ENCODE assay signal across 20 cellular contexts in the genomic region with DNA sequence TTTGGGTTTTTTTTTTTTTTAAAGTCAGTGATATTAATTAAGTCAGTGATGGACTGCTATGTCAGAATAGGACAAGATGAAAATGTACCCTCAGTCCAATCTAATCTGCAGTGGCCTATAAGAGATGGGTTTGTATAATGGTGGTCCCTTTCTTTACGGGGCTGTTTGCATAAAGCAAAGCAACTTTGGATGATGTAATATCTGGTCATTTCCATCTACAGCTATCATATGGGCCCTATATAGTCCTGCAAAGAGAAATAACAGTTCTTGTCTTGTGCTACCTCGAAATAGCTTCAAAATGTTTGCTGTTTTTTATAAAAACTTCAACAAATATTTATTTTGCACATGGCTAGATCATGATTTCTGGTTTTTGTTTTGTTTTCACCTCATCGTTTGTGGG. TPM values are rescaled to one million over a fixed set of nuclear protein-coding genes. Genes with fewer than 3 reads are reported as not detected.
DNase-seq lines count a peak whose midpoint lies in the region; ATAC-seq, FAIRE-seq and TF ChIP-seq lines count a peak whose summit lies in the region.
"Had no signal": no experiment of that assay in that cellular context is flagged by ENCODE, and none has a peak within 500 bp of the region (broad histone marks: within the 10 kb centered on the region; RNA-seq: fewer than 3 reads in every experiment).

No MANE protein-coding gene starts in this region.

- H3K9me3 ChIP-seq in left ventricle myocardium inferior (replicated peaks) (no peaks in the 10 kb centered on the region), right cardiac atrium (ENCODE audit: control insufficient read depth, low read length) (no peaks in the 10 kb centered on the region), H1 (ENCODE audit: insufficient read depth in 2 of 2, low read depth in 1 of 2, low read length in 1 of 2) (no peaks in the 10 kb centered on the region), GM23248 (ENCODE audit: low read depth) (no peaks in the 10 kb centered on the region)
- H3K9me3 ChIP-seq: BE2C, HAP-1, Peyer's patch, SK-N-SH had no signal

- in situ Hi-C loops in GM23248 (cut with MboI), result loop anchor here (5.0 kb wide), 1 partner anchor 316 kb away; no protein-coding TSS in a partner anchor

- FAIRE-seq in H1 (lab: Jason Lieb, UNC), result peak; percentile 13

- intact Hi-C loops in left ventricle myocardium inferior (cut with micrococcal nuclease) (loop anchor here (5.0 to 10.0 kb wide), 2 partner anchors 144 to 316 kb away; a partner anchor contains a TSS), right cardiac atrium (cut with DNase I) (loop anchor here in 2 of 4 donors (5.0 to 10.0 kb wide), 3 partner anchors 104 to 316 kb away; a partner anchor contains a TSS)

- POLR2A ChIA-PET in H1 (lab: Charles Lee; ENCODE audit: partially characterized antibody), result no interaction called here

- H3K36me3 ChIP-seq in left ventricle myocardium inferior (no peaks in the 10 kb centered on the region), H1 (ENCODE audit: control insufficient read depth in 2 of 4, insufficient read depth in 4 of 4, low read length in 3 of 4) (no peaks in the 10 kb centered on the region), GM23248 (ENCODE audit: low read depth) (no peaks in the 10 kb centered on the region)
- H3K36me3 ChIP-seq: BE2C, HAP-1, Peyer's patch had no signal

- TF ChIP-seq RAD21 in H1 (IDR thresholded peaks at IDR 0.05 in 1 of 2, conservative IDR thresholded peaks at IDR 0.05 in 1 of 2; ENCODE audit: low read depth in 2 of 2, low read length in 2 of 2), result no peak

- H3F3A ChIP-seq in GM23248 (ENCODE audit: insufficient read depth), result peaks cover 16% of the 10 kb centered on the region

- H3K4me2 ChIP-seq in H1 (ENCODE audit: insufficient read depth in 1 of 2, low read depth in 2 of 2, low read length in 2 of 2) (no peak overlapping the region), GM23248 (ENCODE audit: unreplicated experiment) (no peak overlapping the region)
- H3K4me2 ChIP-seq: SK-N-SH had no signal

- H2BK12ac ChIP-seq in H1 (ENCODE audit: low read depth, low read length), result no peak overlapping the region

- peaks cover 36% of the 10 kb centered on the region for H3K4me1 ChIP-seq in left ventricle myocardium inferior
- peaks cover 2% of the 10 kb centered on the region for H3K4me1 ChIP-seq in right cardiac atrium (ENCODE audit: control insufficient read depth, insufficient read depth, low read length)
- peaks cover 0 to 3% (median 1%) of the 10 kb centered on the region in 4 experiments; a peak in 3 of 7 replicates for H3K4me1 ChIP-seq in H1 (replicated peaks in 1 of 4; ENCODE audit: control insufficient read depth in 3 of 4, insufficient read depth in 4 of 4, low read length in 3 of 4)
- peaks cover 11% of the 10 kb centered on the region for H3K4me1 ChIP-seq in GM23248 (ENCODE audit: insufficient read depth)
- H3K4me1 ChIP-seq: BE2C, Peyer's patch had no signal

- no peak overlapping the region for H4K91ac ChIP-seq in H1 (replicated peaks; ENCODE audit: insufficient read length, low read length)

- no peak overlapping the region for H2BK5ac ChIP-seq in H1 (ENCODE audit: low read depth, low read length)

- no peak overlapping the region for H3K23ac ChIP-seq in H1 (ENCODE audit: insufficient read length)

- H3K14ac ChIP-seq in H1 (ENCODE audit: insufficient read length), result no peak overlapping the region

- H2AK5ac ChIP-seq in H1 (ENCODE audit: low read depth, low read length), result no peak overlapping the region

- H2AFZ ChIP-seq in H1 (ENCODE audit: low read length) (no peak overlapping the region), GM23248 (no peak overlapping the region)

- no peaks in the 10 kb centered on the region for H3K79me1 ChIP-seq in H1 (ENCODE audit: low read depth, low read length)

- no peak overlapping the region for H3K56ac ChIP-seq in H1 (replicated peaks; ENCODE audit: insufficient read length, low read depth, low read length)

- no peak overlapping the region for H3K9ac ChIP-seq in H1 (replicated peaks in 1 of 4; ENCODE audit: extremely low read depth in 1 of 4, low read depth in 3 of 4, low read length in 3 of 4)
- H3K9ac ChIP-seq in GM23248, result no peak overlapping the region
- H3K9ac ChIP-seq: SK-N-SH had no signal

- no peak overlapping the region for H3K4me3 ChIP-seq in left ventricle myocardium inferior
- H3K4me3 ChIP-seq in right cardiac atrium (ENCODE audit: low read length), result no peak overlapping the region
- no peak overlapping the region for H3K4me3 ChIP-seq in H1 (ENCODE audit: extremely low read depth in 1 of 4, insufficient read depth in 2 of 4, low read depth in 3 of 4, low read length in 4 of 4)
- no peak overlapping the region for H3K4me3 ChIP-seq in GM23248
- H3K4me3 ChIP-seq: HAP-1, Peyer's patch had no signal

- no peaks in the 10 kb centered on the region for H3K9me2 ChIP-seq in GM23248 (ENCODE audit: insufficient read depth)
- H3K9me2 ChIP-seq: SK-N-SH had no signal

- H3K18ac ChIP-seq in H1 (ENCODE audit: extremely low read depth, low read length), result no peak overlapping the region

- WGBS in right cardiac atrium, result 84% methylated on average over 3 of the region's 3 CpGs
- WGBS in H1 (ENCODE audit: extremely low coverage in 1 of 2, insufficient coverage in 1 of 2, insufficient read length in 1 of 2, insufficient replicate concordance in 2 of 2, low coverage in 1 of 2, low lambda C conversion rate in 2 of 2, missing lambda C conversion rate in 1 of 2), 2 experiments, result 83% methylated on average over 3 of the region's 3 CpGs; no CpG with 5 or more reads in 1 of the 2 experiments
- WGBS in GM23248 (ENCODE audit: low coverage in 1 of 2, low lambda C conversion rate in 2 of 2, missing lambda C conversion rate in 2 of 2), 2 experiments, result 58 to 73% methylated on average over 3 of the region's 3 CpGs

- peak overlapping the region; percentile 59 for H3K27ac ChIP-seq in left ventricle myocardium inferior (replicated peaks)
- H3K27ac ChIP-seq in right cardiac atrium (ENCODE audit: low read length), result no peak overlapping the region
- H3K27ac ChIP-seq in H1 (ENCODE audit: low read depth, low read length), result no peak overlapping the region
- no peak overlapping the region for H3K27ac ChIP-seq in GM23248
- H3K27ac ChIP-seq: 22Rv1, HL-60 had no signal

- no peak overlapping the region for H2BK15ac ChIP-seq in H1 (ENCODE audit: low read length)

- TF ChIP-seq POLR2A in H1 (IDR thresholded peaks at IDR 0.05; ENCODE audit: control extremely low read depth in 1 of 2, low read depth in 2 of 2, low read length in 2 of 2), result no peak

- DNase-seq in left ventricle myocardium inferior, result no peak
- no peak for DNase-seq in right cardiac atrium
- DNase-seq in NAMALWA (ENCODE audit: low spot score), result peak; percentile 17
- no peak for DNase-seq in H1 (ENCODE audit: low read depth in 1 of 2, low spot score in 2 of 2)
- DNase-seq in GM23248, result no peak
- no peak for DNase-seq in activated naive CD4-positive, alpha-beta T cell treated with anti-CD3 and anti-CD28 coated beads, Interleukin-2, amount 50 U/mL, for 16 hours
- DNase-seq: BE2C, MV-4-11, NCI-H2029, NCI-H446 treated with DMSO at 0.1 percent for 48 hours, NCI-H526, NCI-H82, Peyer's patch, SIG-M5, SK-N-SH, SW 1271 had no signal

- TF ChIP-seq EP300 in H1 (IDR thresholded peaks at IDR 0.05; ENCODE audit: borderline replicate concordance in 1 of 2, low read depth in 2 of 2, low read length in 2 of 2), result no peak

- no peak overlapping the region for H2BK120ac ChIP-seq in H1 (replicated peaks; ENCODE audit: low read depth, low read length)

- H3K27me3 ChIP-seq in left ventricle myocardium inferior (ENCODE audit: low read depth), result no peaks in the 10 kb centered on the region
- H3K27me3 ChIP-seq in right cardiac atrium (ENCODE audit: control insufficient read depth, insufficient read depth), result no peaks in the 10 kb centered on the region
- H3K27me3 ChIP-seq in H1 (replicated peaks in 1 of 4; ENCODE audit: control insufficient read depth in 3 of 4, extremely low read depth in 1 of 4, insufficient read depth in 3 of 4, low read length in 3 of 4), result no peaks in the 10 kb centered on the region
- H3K27me3 ChIP-seq in GM23248 (replicated peaks; ENCODE audit: insufficient read depth), result no peaks in the 10 kb centered on the region
- H3K27me3 ChIP-seq: BE2C, Peyer's patch had no signal

- H4K20me1 ChIP-seq in H1 (replicated peaks in 1 of 2; ENCODE audit: control insufficient read depth in 1 of 2, insufficient read depth in 2 of 2, low read length in 2 of 2) (no peaks in the 10 kb centered on the region), GM23248 (ENCODE audit: insufficient read depth) (no peaks in the 10 kb centered on the region)

- H3K23me2 ChIP-seq in H1 (ENCODE audit: low read depth, low read length), result no peaks in the 10 kb centered on the region

- CTCF ChIA-PET in H1 (lab: Charles Lee; ENCODE audit: partially characterized antibody), result interaction anchor here (0.9 to 1.5 kb wide), 8 partner anchors 17 to 326 kb away, joined by 3 to 6 read pairs (median 4); no protein-coding TSS in a partner anchor

- no peak overlapping the region for H3K4ac ChIP-seq in H1 (replicated peaks; ENCODE audit: insufficient read length, low read depth, low read length)

- ATAC-seq in right cardiac atrium (no peak), HG03039 (IDR thresholded peaks at IDR 0.05; ENCODE audit: unreplicated experiment) (no peak)

- no peak overlapping the region for H4K5ac ChIP-seq in H1 (ENCODE audit: insufficient read length, low read depth, low read length)

- no peaks in the 10 kb centered on the region for H3K79me2 ChIP-seq in H1 (ENCODE audit: control insufficient read depth in 1 of 2, insufficient read depth in 2 of 2, low read length in 2 of 2)
- H3K79me2 ChIP-seq in GM23248 (ENCODE audit: insufficient read depth), result no peaks in the 10 kb centered on the region

- TF ChIP-seq CTCF in left ventricle myocardium inferior (IDR thresholded peaks at IDR 0.05; ENCODE audit: borderline replicate concordance) (no peak), H1 (IDR thresholded peaks at IDR 0.05; ENCODE audit: control extremely low read depth in 1 of 3, insufficient read depth in 1 of 3, low read depth in 1 of 3, low read length in 3 of 3) (no peak)

- H4K8ac ChIP-seq in H1 (ENCODE audit: extremely low read depth, insufficient read depth, low read length), result no peak overlapping the region

- no peak overlapping the region for H2BK20ac ChIP-seq in H1 (ENCODE audit: low read length)

RNA-seq across cellular contexts. Expression of a gene that starts 20.2 kb away (rescaled TPM):
- 101 TPM for total RNA-seq in left ventricle myocardium inferior
- 100 to 1,000 TPM in 1 of 4 donors, 10 to 100 TPM in 3; 75.3 to 101 (median 96.8) TPM for total RNA-seq in right cardiac atrium
- polyA plus RNA-seq in right cardiac atrium, result 147 TPM
- total RNA-seq in H1 (2021; fragmentation: NEBNext Ultra II Directional; extraction: Animal tissue kit (Norgen Biotek cat#: 25700)), result 111 and 115 TPM in 2 replicates
- 16.1 and 38.4 TPM in 2 replicates for polyA plus RNA-seq in H1 (2011; rRNA removed)
- polyA plus RNA-seq in H1 (2011; cell fraction: cytosol; rRNA removed), result 42.5 TPM
- 5.1 TPM for polyA plus RNA-seq in H1 (2011; cell fraction: nucleus; rRNA removed)
- polyA plus RNA-seq in H1 (2012, experiment 1 of 2), result 107 to 210 TPM (median 113 TPM) in 4 replicates
- 79.5 TPM for polyA plus RNA-seq in H1 (2012, experiment 2 of 2)
- 131 TPM for polyA plus RNA-seq in H1 (2013, experiment 1 of 2)
- 131 TPM for polyA plus RNA-seq in H1 (2013, experiment 2 of 2)
- polyA minus RNA-seq in H1 (2011; rRNA and poly(A)+ RNA removed), result 17.9 and 21.3 TPM in 2 replicates
- 20.0 TPM for polyA minus RNA-seq in H1 (2011; cell fraction: cytosol; rRNA and poly(A)+ RNA removed)
- 11.6 TPM for polyA minus RNA-seq in H1 (2011; cell fraction: nucleus; rRNA and poly(A)+ RNA removed)
- total RNA-seq in GM23248 (2014; rRNA removed; shearing (Covaris generic)), result 106 and 125 TPM in 2 replicates
- polyA plus RNA-seq in GM23248 (2016; fragmentation: Nextera tagmentation; extraction: Ambion mirVana), result 329 and 335 TPM in 2 replicates
